Comparison of ENCODE assay signal across 29 cellular contexts in genomic region chr17:72922223-72922622, GRCh38.
A peak's percentile ranks its signal among the peaks of the same experiment; 100 is the strongest.
DNase-seq lines count a peak whose midpoint lies in the region; ATAC-seq and FAIRE-seq lines count a peak whose summit lies in the region.
"Had no signal": no experiment of that assay in that cellular context is flagged by ENCODE, and none has a peak within 500 bp of the region (broad histone marks: within the 10 kb centered on the region; RNA-seq: fewer than 3 reads in every experiment).

No MANE protein-coding gene starts in this region.

- no peak for ATAC-seq in GM19397 (IDR thresholded peaks at IDR 0.05; ENCODE audit: unreplicated experiment)
- ATAC-seq in GM21825 (IDR thresholded peaks at IDR 0.05; ENCODE audit: unreplicated experiment) = no peak
- ATAC-seq: activated naive CD4-positive, alpha-beta T cell treated with anti-CD3 and anti-CD28 coated beads, Interleukin-2, amount 50 U/mL, for 72 hours; gastroesophageal sphincter had no signal

- peak; percentile 82 for FAIRE-seq in RCC 7860 (lab: Jason Lieb, UNC)
- FAIRE-seq: colon, endothelial cell of umbilical vein, GM12892 had no signal

- DNase-seq in NCI-H1105 treated with DMSO at 0.1 percent for 48 hours (lab: John Stamatoyannopoulos, UW) = peak; percentile 14
- no peak for DNase-seq in NCI-H1105 (lab: John Stamatoyannopoulos, UW)
- DNase-seq in NCI-H187 (lab: John Stamatoyannopoulos, UW) = peak; percentile 20 to 42
- no peak for DNase-seq in RCC 7860 (ENCODE audit: low spot score)
- peak; percentile 88 for DNase-seq in renal cortical epithelial cell (ENCODE audit: low read depth)
- DNase-seq in HUDEP-2 (lab: John Stamatoyannopoulos, UW; ENCODE audit: unreplicated experiment in 76 of 76) = no peak
- DNase-seq: 8988T; activated CD4-positive, alpha-beta T cell treated with anti-CD3 and anti-CD28 coated beads, Interleukin-2, amount 10 ng/mL, durations not matched to agents 24 days and 14 days; activated CD8-positive, alpha-beta memory T cell treated with anti-CD3 and anti-CD28 coated beads for 24 hours; activated T-cell treated with anti-CD3 and anti-CD28 coated beads for 4 hours; CD4-positive, alpha-beta memory T cell; H9; immature natural killer cell; left ventricle myocardium inferior; MM.1S; NCI-H1436 treated with DMSO at 0.1 percent for 48 hours; NCI-H748 treated with DMSO at 0.1 percent for 48 hours; RPMI8226; SJCRH30; stimulated activated CD4-positive, alpha-beta T cell treated with anti-CD3 and anti-CD28 coated beads, Interleukin-2, amount 100 ng/mL, for 24 hours; T1000; testis had no signal

Comparison
In these comparisons a context has a peak if more than half of its experiments do, and no peak if none do; other contexts are left out.
1. DNase-seq: peak in NCI-H1105 treated with DMSO at 0.1 percent for 48 hours (single experiment), NCI-H187 (2 of 2) and renal cortical epithelial cell (single experiment); none in NCI-H1105 (single experiment), RCC 7860 (single experiment) and HUDEP-2 (0 of 76).